ENCODE assay signal across 22 cellular contexts in genomic region chr15:101492752-101493692, GRCh38. TPM values are rescaled to one million over a fixed set of nuclear protein-coding genes. Genes with fewer than 3 reads are reported as not detected.
DNase-seq lines count a peak whose midpoint lies in the region; ATAC-seq, FAIRE-seq and TF ChIP-seq lines count a peak whose summit lies in the region.
"Had no signal": no experiment of that assay in that cellular context is flagged by ENCODE, and none has a peak within 500 bp of the region (broad histone marks: within the 10 kb centered on the region; RNA-seq: fewer than 3 reads in every experiment).

No MANE protein-coding gene starts in this region.

- no peak for TF ChIP-seq RAD21 in K562 (CRISPR knock-in tag; conservative IDR thresholded peaks at IDR 0.05 in 1 of 2, IDR thresholded peaks at IDR 0.05 in 1 of 2)

- FAIRE-seq in K562 (lab: Jason Lieb, UNC), result no peak
- FAIRE-seq: endothelial cell of umbilical vein had no signal

- no peak overlapping the region for H3K4me2 ChIP-seq in K562 (ENCODE audit: insufficient read depth, low read length)

- H3K79me2 ChIP-seq in K562 (ENCODE audit: control insufficient read depth, insufficient read depth, low read length), result peaks cover 9% of the 10 kb centered on the region; the same call in 2 of the 3 replicates

- H3K36me3 Mint-ChIP-seq in activated T-helper 1 cell treated with anti-CD3 and anti-CD28 coated beads, Interleukin-12 subunit alpha, Interleukin-12 subunit beta, Interleukin-2, Interleukin-4 antibody, amounts not matched to agents 30 ng/mL and 10 ng/mL and 1 ng/mL, durations not matched to agents 14 hours and 24 hours and 36 hours (ENCODE audit: low read depth), result no peaks in the 10 kb centered on the region
- H3K36me3 Mint-ChIP-seq: activated naive CD8-positive, alpha-beta T cell treated with anti-CD3 and anti-CD28 coated beads, Interleukin-2, amount 10 ng/mL, durations not matched to agents 7 days and 5 days had no signal

- no peak for TF ChIP-seq CTCF in K562 (IDR thresholded peaks at IDR 0.05 in 2 of 3, conservative IDR thresholded peaks at IDR 0.05 in 1 of 3; ENCODE audit: insufficient read depth in 2 of 3, low read depth in 1 of 3, low read length in 3 of 3)

- no peaks in the 10 kb centered on the region for H3K9me1 ChIP-seq in K562 (ENCODE audit: control insufficient read depth, insufficient read depth, low read length)

- H3K4me3 ChIP-seq in right cardiac atrium (ENCODE audit: low read length) (no peak overlapping the region), K562 (no peak overlapping the region)
- H3K4me3 ChIP-seq: testis had no signal

- TF ChIP-seq EP300 in K562 (IDR thresholded peaks at IDR 0.05; ENCODE audit: low read length), result no peak

- no peak for TF ChIP-seq POLR2A in K562 (conservative IDR thresholded peaks at IDR 0.05)

- no peak for DNase-seq in left ventricle myocardium superior
- no peak for DNase-seq in right cardiac atrium
- no peak for DNase-seq in K562 (ENCODE audit: extremely low read depth in 1 of 4, low spot score in 3 of 4)
- peak; percentile 2 for DNase-seq in mucosa of gallbladder (ENCODE audit: low spot score)
- no peak for DNase-seq in activated T-helper 1 cell treated with anti-CD3 and anti-CD28 coated beads, Interleukin-12 subunit alpha, Interleukin-12 subunit beta, Interleukin-2, Interleukin-4 antibody, amounts not matched to agents 30 ng/mL and 10 ng/mL and 1 ng/mL, durations not matched to agents 14 hours and 24 hours and 36 hours (ENCODE audit: low spot score)
- DNase-seq in middle frontal gyrus (ENCODE audit: extremely low spot score, low spot score), result no peak
- no peak for DNase-seq in activated effector memory CD4-positive, alpha-beta T cell treated with Interleukin-2 at 50 U/mL for 16 hours
- DNase-seq: activated naive CD8-positive, alpha-beta T cell treated with anti-CD3 and anti-CD28 coated beads, Interleukin-2, amount 10 ng/mL, durations not matched to agents 7 days and 5 days; brain microvascular endothelial cell; CD4-positive, alpha-beta T cell; cortex of kidney; islet precursor cell; Kasumi-1; mesendoderm; NCI-H1417 treated with DMSO at 0.1 percent for 48 hours; nephron progenitor cell; PC-3; retina; testis had no signal

- no TSS peak for BruUV-seq in K562 (replicated peaks; lab: Mats Ljungman, UMichigan)

- H3K9me3 Mint-ChIP-seq in activated T-helper 1 cell treated with anti-CD3 and anti-CD28 coated beads, Interleukin-12 subunit alpha, Interleukin-12 subunit beta, Interleukin-2, Interleukin-4 antibody, amounts not matched to agents 30 ng/mL and 10 ng/mL and 1 ng/mL, durations not matched to agents 14 hours and 24 hours and 36 hours, result no peaks in the 10 kb centered on the region
- H3K9me3 Mint-ChIP-seq: activated naive CD8-positive, alpha-beta T cell treated with anti-CD3 and anti-CD28 coated beads, Interleukin-2, amount 10 ng/mL, durations not matched to agents 7 days and 5 days; activated T-helper 17 cell treated with anti-CD3 and anti-CD28 coated beads, Interleukin-2, amount 50 U/mL, for 72 hours; CD4-positive, alpha-beta T cell had no signal

- no peak overlapping the region for H3K27ac Mint-ChIP-seq in activated T-helper 1 cell treated with anti-CD3 and anti-CD28 coated beads, Interleukin-12 subunit alpha, Interleukin-12 subunit beta, Interleukin-2, Interleukin-4 antibody, amounts not matched to agents 30 ng/mL and 10 ng/mL and 1 ng/mL, durations not matched to agents 14 hours and 24 hours and 36 hours
- H3K27ac Mint-ChIP-seq: activated naive CD8-positive, alpha-beta T cell treated with anti-CD3 and anti-CD28 coated beads, Interleukin-2, amount 10 ng/mL, durations not matched to agents 7 days and 5 days; activated T-helper 17 cell treated with anti-CD3 and anti-CD28 coated beads, Interleukin-2, amount 50 U/mL, for 72 hours; CD4-positive, alpha-beta T cell; nephron progenitor cell had no signal

- no peaks in the 10 kb centered on the region for H3K4me1 ChIP-seq in right cardiac atrium (ENCODE audit: control insufficient read depth, insufficient read depth, low read length)
- peaks cover 15 to 40% of the 10 kb centered on the region in 2 experiments; a peak in 4 of 5 replicates for H3K4me1 ChIP-seq in K562 (replicated peaks in 1 of 2; ENCODE audit: control insufficient read depth in 2 of 2, insufficient read depth in 2 of 2, low read length in 2 of 2)

- CTCF ChIA-PET in K562 (lab: Yijun Ruan, JAX; ENCODE audit: low intra/inter-chr PET ratio), result no interaction called here

- H3K27me3 Mint-ChIP-seq in activated T-helper 1 cell treated with anti-CD3 and anti-CD28 coated beads, Interleukin-12 subunit alpha, Interleukin-12 subunit beta, Interleukin-2, Interleukin-4 antibody, amounts not matched to agents 30 ng/mL and 10 ng/mL and 1 ng/mL, durations not matched to agents 14 hours and 24 hours and 36 hours (ENCODE audit: insufficient read depth), result peaks cover 39% of the 10 kb centered on the region

- no peak overlapping the region for H3K4me3 Mint-ChIP-seq in activated T-helper 1 cell treated with anti-CD3 and anti-CD28 coated beads, Interleukin-12 subunit alpha, Interleukin-12 subunit beta, Interleukin-2, Interleukin-4 antibody, amounts not matched to agents 30 ng/mL and 10 ng/mL and 1 ng/mL, durations not matched to agents 14 hours and 24 hours and 36 hours
- H3K4me3 Mint-ChIP-seq: activated naive CD8-positive, alpha-beta T cell treated with anti-CD3 and anti-CD28 coated beads, Interleukin-2, amount 10 ng/mL, durations not matched to agents 7 days and 5 days; activated T-helper 17 cell treated with anti-CD3 and anti-CD28 coated beads, Interleukin-2, amount 50 U/mL, for 72 hours; CD4-positive, alpha-beta T cell; nephron progenitor cell had no signal

- no peaks in the 10 kb centered on the region for H4K20me1 ChIP-seq in K562 (replicated peaks; ENCODE audit: control insufficient read depth, insufficient read depth, low read length)

- H3K9ac ChIP-seq in K562 (ENCODE audit: insufficient read depth in 1 of 2, low read depth in 2 of 2, low read length in 2 of 2), result no peak overlapping the region

- POLR2A ChIA-PET in K562 (lab: Yijun Ruan, JAX), result interaction anchor here (0.6 to 1.1 kb wide), 2 partner anchors 10 to 47 kb away, joined by 3 to 4 read pairs; no protein-coding TSS in a partner anchor

- ATAC-seq in left ventricle myocardium superior (peak; percentile 17), right cardiac atrium (no peak), K562 (no peak), GM19023 (IDR thresholded peaks at IDR 0.05; ENCODE audit: unreplicated experiment) (no peak)
- ATAC-seq: activated T-helper 17 cell treated with anti-CD3 and anti-CD28 coated beads, Interleukin-2, amount 50 U/mL, for 72 hours; PC-3 had no signal

- H3K27me3 ChIP-seq in right cardiac atrium (ENCODE audit: control insufficient read depth, insufficient read depth), result no peaks in the 10 kb centered on the region
- H3K27me3 ChIP-seq in K562 (ENCODE audit: control insufficient read depth in 2 of 2, insufficient read depth in 2 of 2, low read length in 2 of 2), result peaks cover 0 to 20% of the 10 kb centered on the region in 2 experiments; a peak in 3 of 5 replicates
- H3K27me3 ChIP-seq: testis had no signal

- 88% methylated on average over 7 of the region's 7 CpGs for whole genome bisulfite sequencing in right cardiac atrium
- 40% methylated on average over 5 of the region's 7 CpGs for WGBS in K562 (ENCODE audit: insufficient coverage, low coverage, missing lambda C conversion rate)

- H3K36me3 ChIP-seq in K562 (ENCODE audit: control insufficient read depth, insufficient read depth, low read length), result no peaks in the 10 kb centered on the region
- H3K36me3 ChIP-seq: brain microvascular endothelial cell had no signal

- H3K4me1 Mint-ChIP-seq in activated T-helper 1 cell treated with anti-CD3 and anti-CD28 coated beads, Interleukin-12 subunit alpha, Interleukin-12 subunit beta, Interleukin-2, Interleukin-4 antibody, amounts not matched to agents 30 ng/mL and 10 ng/mL and 1 ng/mL, durations not matched to agents 14 hours and 24 hours and 36 hours (ENCODE audit: low read depth), result peaks cover 16% of the 10 kb centered on the region

- in situ Hi-C loops in K562 (cut with MboI), result loop anchor here (10.0 kb wide), 1 partner anchor 188 kb away; no protein-coding TSS in a partner anchor

- intact Hi-C loops in left ventricle myocardium superior (cut with micrococcal nuclease) (no loop called here), right cardiac atrium (cut with DNase I) (loop anchor here in 2 of 4 donors (10.0 kb wide), 2 partner anchors 188 to 198 kb away; partner anchors contain the start of gene SNRPA1 (in 1 of the 2)), K562 (cut with micrococcal nuclease) (no loop called here)
- intact Hi-C loops in activated T-helper 1 cell treated with anti-CD3 and anti-CD28 coated beads, Interleukin-12 subunit alpha, Interleukin-12 subunit beta, Interleukin-2, Interleukin-4 antibody, amounts not matched to agents 30 ng/mL and 10 ng/mL and 1 ng/mL, durations not matched to agents 14 hours and 24 hours and 36 hours (cut with micrococcal nuclease), result no loop called here

- H3K9me3 ChIP-seq in right cardiac atrium (ENCODE audit: control insufficient read depth, low read length) (no peaks in the 10 kb centered on the region), K562 (replicated peaks; ENCODE audit: control insufficient read depth, insufficient read depth, low read depth, low read length) (0 out of 2 replicates have a peak, but pooled peaks cover 2% of the 10 kb centered on the region)
- H3K9me3 ChIP-seq: testis had no signal

- H3K27ac ChIP-seq in right cardiac atrium (ENCODE audit: low read length) (no peak overlapping the region), K562 (ENCODE audit: extremely low read depth, low read depth, low read length) (no peak overlapping the region)
- H3K27ac ChIP-seq: brain microvascular endothelial cell had no signal

- H2AFZ ChIP-seq in K562 (ENCODE audit: low read depth, low read length), result no peak overlapping the region

RNA-seq across cellular contexts. Expression of gene PCSK6, which starts 3.5 kb away (rescaled TPM):
- total RNA-seq in left ventricle myocardium superior, result 31.9 TPM
- 10 to 100 TPM; 13.4 to 21.4 (median 17.1) TPM for total RNA-seq in right cardiac atrium
- 7.7 TPM for polyA plus RNA-seq in right cardiac atrium
- 94.9 and 139 TPM in 2 replicates for total RNA-seq in K562 (2011; cell fraction: chromatin; rRNA removed; ENCODE audit: low replicate concordance)
- 83.4 and 91.1 TPM in 2 replicates for total RNA-seq in K562 (2011; cell fraction: nucleolus; rRNA removed)
- 86.1 and 94.3 TPM in 2 replicates for total RNA-seq in K562 (2011; cell fraction: nucleoplasm; rRNA removed)
- 14.5 and 27.2 TPM in 2 replicates for total RNA-seq in K562 (2014; rRNA removed)
- total RNA-seq in K562 (2014; rRNA removed; fragmentation: Illumina TruSeq; extraction: Trizol), result 13.7 and 14.4 TPM in 2 replicates
- total RNA-seq in K562 (2015; rRNA removed; fragmentation: Illumina TruSeq; extraction: Trizol), result 11.2 and 11.8 TPM in 2 replicates
- 17.6 and 18.3 TPM in 2 replicates for total RNA-seq in K562 (2021)
- polyA plus RNA-seq in K562 (2011; rRNA removed), result 32.6 and 36.7 TPM in 2 replicates
- polyA plus RNA-seq in K562 (2011; cell fraction: cytosol; rRNA removed), result 23.3 and 26.1 TPM in 2 replicates
- polyA plus RNA-seq in K562 (2011; cell fraction: nucleus; rRNA removed), result 87.3 and 101 TPM in 2 replicates
- polyA plus RNA-seq in K562 (2012), result 17.5 and 24.2 TPM in 2 replicates
- 17.5 and 20.5 TPM in 2 replicates for polyA plus RNA-seq in K562 (2014; fragmentation: Illumina TruSeq; extraction: Trizol)
- 1 to 10 TPM; 2.2 to 3.4 TPM for polyA plus RNA-seq in K562 (2014; fragmentation: Nextera tagmentation; extraction: Ambion mirVana)
- polyA plus RNA-seq in K562 (2014; rRNA removed), result 19.3 and 20.7 TPM in 2 replicates
- 24.8 and 36.1 TPM in 2 replicates for polyA minus RNA-seq in K562 (2011; rRNA and poly(A)+ RNA removed)
- polyA minus RNA-seq in K562 (2011; cell fraction: cytosol; rRNA and poly(A)+ RNA removed), result 30.4 and 31.4 TPM in 2 replicates
- 33.4 and 41.8 TPM in 2 replicates for polyA minus RNA-seq in K562 (2011; cell fraction: nucleus; rRNA and poly(A)+ RNA removed)
- total RNA-seq in mucosa of gallbladder, result 15.0 TPM
- 3.0 and 3.7 TPM in 2 replicates for total RNA-seq in activated T-helper 1 cell treated with anti-CD3 and anti-CD28 coated beads, Interleukin-12 subunit alpha, Interleukin-12 subunit beta, Interleukin-2, Interleukin-4 antibody, amounts not matched to agents 30 ng/mL and 10 ng/mL and 1 ng/mL, durations not matched to agents 14 hours and 24 hours and 36 hours
